ENCODE assay signal across 25 cellular contexts in the genomic region with DNA sequence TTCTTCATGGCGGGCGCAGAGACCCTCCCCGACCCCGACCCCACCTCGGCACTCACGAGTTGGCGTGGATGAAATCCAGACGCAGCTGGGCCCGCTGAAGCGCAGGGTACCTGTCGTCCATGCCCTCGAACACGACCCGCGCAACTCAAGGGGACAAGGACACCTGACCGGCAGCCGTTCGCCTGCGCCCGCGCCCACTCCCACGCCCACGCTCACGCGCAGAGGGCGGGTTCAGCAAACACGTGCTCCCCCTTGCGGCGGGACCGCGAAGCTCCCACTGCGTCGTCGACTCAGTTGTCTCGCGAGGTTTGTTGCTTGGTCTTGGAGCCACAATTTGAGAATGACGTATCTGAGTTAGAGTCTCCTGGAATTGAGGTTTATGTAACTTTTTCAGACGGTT. TPM values are rescaled to one million over a fixed set of nuclear protein-coding genes. Genes with fewer than 3 reads are reported as not detected.
"Had no signal": no experiment of that assay in that cellular context is flagged by ENCODE, and none has a peak within 500 bp of the region (broad histone marks: within the 10 kb centered on the region; RNA-seq: fewer than 3 reads in every experiment).

A gene with protein sequence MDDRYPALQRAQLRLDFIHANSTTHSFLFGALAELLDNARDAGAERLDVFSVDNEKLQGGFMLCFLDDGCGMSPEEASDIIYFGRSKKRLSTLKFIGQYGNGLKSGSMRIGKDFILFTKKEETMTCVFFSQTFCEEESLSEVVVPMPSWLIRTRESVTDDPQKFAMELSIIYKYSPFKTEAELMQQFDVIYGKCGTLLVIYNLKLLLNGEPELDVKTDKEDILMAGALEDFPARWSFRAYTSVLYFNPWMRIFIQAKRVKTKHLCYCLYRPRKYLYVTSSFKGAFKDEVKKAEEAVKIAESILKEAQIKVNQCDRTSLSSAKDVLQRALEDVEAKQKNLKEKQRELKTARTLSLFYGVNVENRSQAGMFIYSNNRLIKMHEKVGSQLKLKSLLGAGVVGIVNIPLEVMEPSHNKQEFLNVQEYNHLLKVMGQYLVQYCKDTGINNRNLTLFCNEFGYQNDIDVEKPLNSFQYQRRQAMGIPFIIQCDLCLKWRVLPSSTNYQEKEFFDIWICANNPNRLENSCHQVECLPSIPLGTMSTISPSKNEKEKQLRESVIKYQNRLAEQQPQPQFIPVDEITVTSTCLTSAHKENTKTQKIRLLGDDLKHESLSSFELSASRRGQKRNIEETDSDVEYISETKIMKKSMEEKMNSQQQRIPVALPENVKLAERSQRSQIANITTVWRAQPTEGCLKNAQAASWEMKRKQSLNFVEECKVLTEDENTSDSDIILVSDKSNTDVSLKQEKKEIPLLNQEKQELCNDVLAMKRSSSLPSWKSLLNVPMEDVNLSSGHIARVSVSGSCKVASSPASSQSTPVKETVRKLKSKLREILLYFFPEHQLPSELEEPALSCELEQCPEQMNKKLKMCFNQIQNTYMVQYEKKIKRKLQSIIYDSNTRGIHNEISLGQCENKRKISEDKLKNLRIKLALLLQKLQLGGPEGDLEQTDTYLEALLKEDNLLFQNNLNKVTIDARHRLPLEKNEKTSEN (minus strand): TSS at position 196 of the 400 bp plus-strand sequence. CDS start 75 bp downstream, at position 121.

- H3K36me3 ChIP-seq: adrenal gland, ascending aorta, brain microvascular endothelial cell, right lobe of liver, tibial nerve, WERI-Rb-1 had no signal

- H3K27ac ChIP-seq: adrenal gland, ascending aorta, brain microvascular endothelial cell, hepatocyte, right lobe of liver, skin epidermis, tibial nerve, WERI-Rb-1 had no signal

- H3K4me3 Mint-ChIP-seq: activated CD8-positive, alpha-beta T cell treated with anti-CD3 and anti-CD28 coated beads, Interleukin-2, amount 10 ng/mL, durations not matched to agents 7 days and 5 days; memory B cell; nephron; stimulated activated naive CD8-positive, alpha-beta T cell treated with anti-CD3 and anti-CD28 coated beads, Interleukin-15, amount 100 ng/mL, for 72 hours had no signal

- H3K27me3 ChIP-seq: adrenal gland, ascending aorta, brain microvascular endothelial cell, hepatocyte, right lobe of liver, tibial nerve had no signal

- H3K9me3 ChIP-seq: adrenal gland, ascending aorta, right lobe of liver, tibial nerve had no signal

- H3K27ac Mint-ChIP-seq: activated CD8-positive, alpha-beta T cell treated with anti-CD3 and anti-CD28 coated beads, Interleukin-2, amount 10 ng/mL, durations not matched to agents 7 days and 5 days; activated naive CD4-positive, alpha-beta T cell treated with anti-CD3 and anti-CD28 coated beads, Interleukin-2, amount 50 U/mL, for 72 hours; memory B cell; stimulated activated naive CD8-positive, alpha-beta T cell treated with anti-CD3 and anti-CD28 coated beads, Interleukin-15, amount 100 ng/mL, for 72 hours had no signal

- H3K4me2 ChIP-seq: hepatocyte had no signal

- H3K36me3 Mint-ChIP-seq: memory B cell had no signal

- DNase-seq: activated CD4-positive, alpha-beta T cell treated with anti-CD3 and anti-CD28 coated beads for 1 hour; activated CD4-positive, alpha-beta T cell treated with anti-CD3 and anti-CD28 coated beads, Interleukin-2, amount 50 U/mL, for 1 hour; activated CD8-positive, alpha-beta T cell treated with anti-CD3 and anti-CD28 coated beads, Interleukin-2, amount 10 ng/mL, durations not matched to agents 7 days and 5 days; adrenal gland; brain microvascular endothelial cell; caudate nucleus; dermis blood vessel endothelial cell; effector CD8-positive, alpha-beta T cell; foreskin melanocyte; nucleus accumbens; stimulated activated CD4-positive, alpha-beta T cell treated with anti-CD3 and anti-CD28 coated beads, Interleukin-1b, Interleukin-23, amount 100 ng/mL, for 48 hours; stimulated activated naive CD8-positive, alpha-beta T cell treated with anti-CD3 and anti-CD28 coated beads, Interleukin-15, amount 100 ng/mL, for 72 hours; T-helper 1 cell; WERI-Rb-1 had no signal

- H3K4me1 Mint-ChIP-seq: memory B cell; stimulated activated naive CD8-positive, alpha-beta T cell treated with anti-CD3 and anti-CD28 coated beads, Interleukin-15, amount 100 ng/mL, for 72 hours had no signal

- H2AFZ ChIP-seq: hepatocyte had no signal

- FAIRE-seq: TTC549 had no signal

- ATAC-seq: activated CD8-positive, alpha-beta T cell treated with anti-CD3 and anti-CD28 coated beads, Interleukin-2, amount 10 ng/mL, durations not matched to agents 7 days and 5 days; activated naive CD4-positive, alpha-beta T cell treated with anti-CD3 and anti-CD28 coated beads, Interleukin-2, amount 50 U/mL, for 72 hours; stimulated activated naive CD8-positive, alpha-beta T cell treated with anti-CD3 and anti-CD28 coated beads, Interleukin-15, amount 100 ng/mL, for 72 hours had no signal

- H3K4me1 ChIP-seq: adrenal gland, ascending aorta, right lobe of liver, tibial nerve had no signal

- H3K79me2 ChIP-seq: hepatocyte had no signal

- H3K4me3 ChIP-seq: adrenal gland, ascending aorta, hepatocyte, right lobe of liver, skin epidermis, tibial nerve had no signal

RNA-seq across cellular contexts. Expression of the gene that starts here (rescaled TPM):
- total RNA-seq: activated CD8-positive, alpha-beta T cell treated with anti-CD3 and anti-CD28 coated beads, Interleukin-2, amount 10 ng/mL, durations not matched to agents 7 days and 5 days; activated naive CD4-positive, alpha-beta T cell treated with anti-CD3 and anti-CD28 coated beads, Interleukin-2, amount 50 U/mL, for 72 hours; ascending aorta; dermis blood vessel endothelial cell; myocyte had no signal
- polyA plus RNA-seq: esophagus had no signal
